Comparison of ENCODE assay signal across 1 cellular context in the genomic region with DNA sequence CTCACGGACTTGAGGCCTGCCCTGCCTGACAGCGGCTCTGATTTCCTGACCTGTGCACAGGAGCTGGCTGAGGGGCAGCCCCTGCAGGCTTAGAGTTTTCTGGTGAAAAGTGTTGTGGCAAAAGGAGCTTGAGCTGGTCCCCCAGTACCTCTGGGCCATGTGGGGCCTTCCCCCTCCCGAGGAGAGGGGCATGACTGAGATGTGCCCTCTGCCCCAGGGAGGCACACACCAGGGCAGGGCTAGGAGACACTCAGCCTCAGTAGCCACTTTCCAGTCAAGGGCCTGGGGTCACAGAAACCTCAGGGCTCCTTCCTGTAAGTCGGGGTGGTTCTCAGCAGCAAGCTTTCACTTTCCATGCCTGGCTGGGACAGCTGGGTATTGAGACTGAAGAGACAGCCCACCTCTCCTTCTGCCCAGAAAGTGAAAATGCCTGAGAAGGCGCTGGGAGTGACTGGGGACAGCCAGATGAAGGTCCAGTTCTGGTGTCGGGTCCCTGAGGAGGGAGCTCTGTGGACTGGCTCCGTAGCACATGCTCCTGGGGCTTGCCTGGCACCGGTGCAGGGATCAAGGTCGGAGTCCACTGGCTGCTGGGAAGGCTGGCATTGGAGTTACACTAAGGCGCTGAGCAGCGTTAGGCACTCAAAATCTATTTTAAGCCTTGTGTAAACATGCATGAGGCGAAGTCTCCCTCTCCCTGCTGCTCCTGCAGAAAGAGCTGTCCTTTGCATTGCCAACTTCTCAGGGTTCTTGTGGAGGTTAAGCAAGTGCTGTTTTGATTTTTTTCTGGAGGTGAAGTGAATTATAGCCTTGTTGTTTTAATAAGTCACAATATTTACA.
TF ChIP-seq lines count a peak whose summit lies in the region.

No MANE protein-coding gene starts in this region.

TF ChIP-seq in HepG2, 621 proteins besides CTCF, POLR2A, EP300 and RAD21 (continued from another document and continues in another):
- TF ChIP-seq KLF11 (CRISPR knock-in tag; IDR thresholded peaks at IDR 0.05) (no peak), ZFAT (CRISPR knock-in tag; conservative IDR thresholded peaks at IDR 0.05) (no peak), ZSCAN22 (CRISPR knock-in tag; IDR thresholded peaks at IDR 0.05) (no peak), ATRX (CRISPR knock-in tag; IDR thresholded peaks at IDR 0.05; ENCODE audit: borderline replicate concordance) (no peak), SIX1 (CRISPR knock-in tag; IDR thresholded peaks at IDR 0.05; ENCODE audit: borderline replicate concordance) (no peak), CENPT (CRISPR knock-in tag; IDR thresholded peaks at IDR 0.05; ENCODE audit: low read depth) (no peak), IKZF1 (IDR thresholded peaks at IDR 0.05) (no peak), LCORL (IDR thresholded peaks at IDR 0.05) (no peak), LCORL (CRISPR knock-in tag; IDR thresholded peaks at IDR 0.05) (peak; percentile 71; the same call in 1 of the 2 replicates), YEATS2 (CRISPR knock-in tag; IDR thresholded peaks at IDR 0.05; ENCODE audit: borderline replicate concordance) (no peak), KDM1A (CRISPR knock-in tag; IDR thresholded peaks at IDR 0.05) (no peak), MAFG (CRISPR knock-in tag; IDR thresholded peaks at IDR 0.05) (no peak), NFE2L2 (IDR thresholded peaks at IDR 0.05; ENCODE audit: low read length) (no peak), HOXA3 (CRISPR knock-in tag; IDR thresholded peaks at IDR 0.05) (no peak; the same call in 1 of the 2 replicates), ZKSCAN8 (CRISPR knock-in tag; IDR thresholded peaks at IDR 0.05; ENCODE audit: borderline replicate concordance) (no peak), SP140L (CRISPR knock-in tag; IDR thresholded peaks at IDR 0.05; ENCODE audit: borderline replicate concordance) (no peak), CHD4 (IDR thresholded peaks at IDR 0.05; ENCODE audit: borderline replicate concordance, low read length) (no peak), ZNF234 (CRISPR knock-in tag; conservative IDR thresholded peaks at IDR 0.05) (no peak), ISL2 (CRISPR knock-in tag; IDR thresholded peaks at IDR 0.05) (no peak), KLF15 (CRISPR knock-in tag; IDR thresholded peaks at IDR 0.05; ENCODE audit: borderline replicate concordance) (no peak), CBX5 (CRISPR knock-in tag; IDR thresholded peaks at IDR 0.05; ENCODE audit: borderline replicate concordance) (peak; percentile 70; the same call in 1 of the 2 replicates), ZNF224 (CRISPR knock-in tag; IDR thresholded peaks at IDR 0.05) (no peak), ESRRA (CRISPR knock-in tag; IDR thresholded peaks at IDR 0.05; ENCODE audit: low read depth) (no peak), ZBTB3 (CRISPR knock-in tag; IDR thresholded peaks at IDR 0.05; ENCODE audit: borderline replicate concordance, low read depth) (no peak), HOXA9 (CRISPR knock-in tag; IDR thresholded peaks at IDR 0.05; ENCODE audit: borderline replicate concordance) (no peak), FOXP1 (IDR thresholded peaks at IDR 0.05) (no peak), FOXP1 (CRISPR knock-in tag; IDR thresholded peaks at IDR 0.05) (no peak), GFI1 (CRISPR knock-in tag; IDR thresholded peaks at IDR 0.05; ENCODE audit: borderline replicate concordance) (0 out of 2 replicates have a peak, but pooled peaks have one; percentile 30), ZC3H4 (CRISPR knock-in tag; IDR thresholded peaks at IDR 0.05; ENCODE audit: borderline replicate concordance) (no peak), ZNF337 (CRISPR knock-in tag; IDR thresholded peaks at IDR 0.05; ENCODE audit: borderline replicate concordance, low read depth) (0 out of 2 replicates have a peak, but pooled peaks have one; percentile 62), ZNF431 (CRISPR knock-in tag; IDR thresholded peaks at IDR 0.05; ENCODE audit: borderline replicate concordance, low read depth) (no peak)
- TF ChIP-seq, protein P1, sequence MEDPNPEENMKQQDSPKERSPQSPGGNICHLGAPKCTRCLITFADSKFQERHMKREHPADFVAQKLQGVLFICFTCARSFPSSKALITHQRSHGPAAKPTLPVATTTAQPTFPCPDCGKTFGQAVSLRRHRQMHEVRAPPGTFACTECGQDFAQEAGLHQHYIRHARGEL (CRISPR knock-in tag; IDR thresholded peaks at IDR 0.05) = no peak
- TF ChIP-seq, protein P2, sequence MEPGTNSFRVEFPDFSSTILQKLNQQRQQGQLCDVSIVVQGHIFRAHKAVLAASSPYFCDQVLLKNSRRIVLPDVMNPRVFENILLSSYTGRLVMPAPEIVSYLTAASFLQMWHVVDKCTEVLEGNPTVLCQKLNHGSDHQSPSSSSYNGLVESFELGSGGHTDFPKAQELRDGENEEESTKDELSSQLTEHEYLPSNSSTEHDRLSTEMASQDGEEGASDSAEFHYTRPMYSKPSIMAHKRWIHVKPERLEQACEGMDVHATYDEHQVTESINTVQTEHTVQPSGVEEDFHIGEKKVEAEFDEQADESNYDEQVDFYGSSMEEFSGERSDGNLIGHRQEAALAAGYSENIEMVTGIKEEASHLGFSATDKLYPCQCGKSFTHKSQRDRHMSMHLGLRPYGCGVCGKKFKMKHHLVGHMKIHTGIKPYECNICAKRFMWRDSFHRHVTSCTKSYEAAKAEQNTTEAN (CRISPR knock-in tag; conservative IDR thresholded peaks at IDR 0.05) = no peak
- TF ChIP-seq, protein P3, sequence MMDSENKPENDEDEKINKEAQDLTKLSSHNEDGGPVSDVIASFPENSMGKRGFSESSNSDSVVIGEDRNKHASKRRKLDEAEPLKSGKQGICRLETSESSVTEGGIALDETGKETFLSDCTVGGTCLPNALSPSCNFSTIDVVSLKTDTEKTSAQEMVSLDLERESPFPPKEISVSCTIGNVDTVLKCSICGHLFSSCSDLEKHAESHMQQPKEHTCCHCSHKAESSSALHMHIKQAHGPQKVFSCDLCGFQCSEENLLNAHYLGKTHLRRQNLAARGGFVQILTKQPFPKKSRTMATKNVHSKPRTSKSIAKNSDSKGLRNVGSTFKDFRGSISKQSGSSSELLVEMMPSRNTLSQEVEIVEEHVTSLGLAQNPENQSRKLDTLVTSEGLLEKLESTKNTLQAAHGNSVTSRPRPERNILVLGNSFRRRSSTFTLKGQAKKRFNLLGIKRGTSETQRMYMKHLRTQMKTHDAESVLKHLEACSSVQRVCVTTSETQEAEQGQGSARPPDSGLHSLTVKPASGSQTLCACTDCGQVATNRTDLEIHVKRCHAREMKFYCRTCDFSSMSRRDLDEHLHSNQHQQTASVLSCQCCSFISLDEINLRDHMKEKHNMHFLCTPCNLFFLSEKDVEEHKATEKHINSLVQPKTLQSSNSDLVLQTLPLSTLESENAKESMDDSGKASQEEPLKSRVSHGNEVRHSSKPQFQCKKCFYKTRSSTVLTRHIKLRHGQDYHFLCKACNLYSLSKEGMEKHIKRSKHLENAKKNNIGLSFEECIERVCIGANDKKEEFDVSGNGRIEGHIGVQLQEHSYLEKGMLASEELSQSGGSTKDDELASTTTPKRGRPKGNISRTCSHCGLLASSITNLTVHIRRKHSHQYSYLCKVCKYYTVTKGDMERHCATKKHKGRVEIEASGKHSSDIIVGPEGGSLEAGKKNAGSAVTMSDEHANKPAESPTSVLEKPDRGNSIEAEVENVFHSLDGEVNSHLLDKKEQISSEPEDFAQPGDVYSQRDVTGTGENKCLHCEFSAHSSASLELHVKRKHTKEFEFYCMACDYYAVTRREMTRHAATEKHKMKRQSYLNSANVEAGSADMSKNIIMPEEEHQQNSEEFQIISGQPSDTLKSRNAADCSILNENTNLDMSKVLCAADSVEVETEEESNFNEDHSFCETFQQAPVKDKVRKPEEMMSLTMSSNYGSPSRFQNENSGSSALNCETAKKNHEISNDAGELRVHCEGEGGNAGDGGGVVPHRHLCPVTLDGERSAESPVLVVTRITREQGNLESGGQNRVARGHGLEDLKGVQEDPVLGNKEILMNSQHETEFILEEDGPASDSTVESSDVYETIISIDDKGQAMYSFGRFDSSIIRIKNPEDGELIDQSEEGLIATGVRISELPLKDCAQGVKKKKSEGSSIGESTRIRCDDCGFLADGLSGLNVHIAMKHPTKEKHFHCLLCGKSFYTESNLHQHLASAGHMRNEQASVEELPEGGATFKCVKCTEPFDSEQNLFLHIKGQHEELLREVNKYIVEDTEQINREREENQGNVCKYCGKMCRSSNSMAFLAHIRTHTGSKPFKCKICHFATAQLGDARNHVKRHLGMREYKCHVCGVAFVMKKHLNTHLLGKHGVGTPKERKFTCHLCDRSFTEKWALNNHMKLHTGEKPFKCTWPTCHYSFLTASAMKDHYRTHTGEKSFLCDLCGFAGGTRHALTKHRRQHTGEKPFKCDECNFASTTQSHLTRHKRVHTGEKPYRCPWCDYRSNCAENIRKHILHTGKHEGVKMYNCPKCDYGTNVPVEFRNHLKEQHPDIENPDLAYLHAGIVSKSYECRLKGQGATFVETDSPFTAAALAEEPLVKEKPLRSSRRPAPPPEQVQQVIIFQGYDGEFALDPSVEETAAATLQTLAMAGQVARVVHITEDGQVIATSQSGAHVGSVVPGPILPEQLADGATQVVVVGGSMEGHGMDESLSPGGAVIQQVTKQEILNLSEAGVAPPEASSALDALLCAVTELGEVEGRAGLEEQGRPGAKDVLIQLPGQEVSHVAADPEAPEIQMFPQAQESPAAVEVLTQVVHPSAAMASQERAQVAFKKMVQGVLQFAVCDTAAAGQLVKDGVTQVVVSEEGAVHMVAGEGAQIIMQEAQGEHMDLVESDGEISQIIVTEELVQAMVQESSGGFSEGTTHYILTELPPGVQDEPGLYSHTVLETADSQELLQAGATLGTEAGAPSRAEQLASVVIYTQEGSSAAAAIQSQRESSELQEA (CRISPR knock-in tag; IDR thresholded peaks at IDR 0.05; ENCODE audit: not compliant biosample characterization) = no peak
- TF ChIP-seq, protein P4, sequence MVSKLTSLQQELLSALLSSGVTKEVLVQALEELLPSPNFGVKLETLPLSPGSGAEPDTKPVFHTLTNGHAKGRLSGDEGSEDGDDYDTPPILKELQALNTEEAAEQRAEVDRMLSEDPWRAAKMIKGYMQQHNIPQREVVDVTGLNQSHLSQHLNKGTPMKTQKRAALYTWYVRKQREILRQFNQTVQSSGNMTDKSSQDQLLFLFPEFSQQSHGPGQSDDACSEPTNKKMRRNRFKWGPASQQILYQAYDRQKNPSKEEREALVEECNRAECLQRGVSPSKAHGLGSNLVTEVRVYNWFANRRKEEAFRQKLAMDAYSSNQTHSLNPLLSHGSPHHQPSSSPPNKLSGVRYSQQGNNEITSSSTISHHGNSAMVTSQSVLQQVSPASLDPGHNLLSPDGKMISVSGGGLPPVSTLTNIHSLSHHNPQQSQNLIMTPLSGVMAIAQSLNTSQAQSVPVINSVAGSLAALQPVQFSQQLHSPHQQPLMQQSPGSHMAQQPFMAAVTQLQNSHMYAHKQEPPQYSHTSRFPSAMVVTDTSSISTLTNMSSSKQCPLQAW (CRISPR knock-in tag; IDR thresholded peaks at IDR 0.05) = no peak
- TF ChIP-seq, protein P5, sequence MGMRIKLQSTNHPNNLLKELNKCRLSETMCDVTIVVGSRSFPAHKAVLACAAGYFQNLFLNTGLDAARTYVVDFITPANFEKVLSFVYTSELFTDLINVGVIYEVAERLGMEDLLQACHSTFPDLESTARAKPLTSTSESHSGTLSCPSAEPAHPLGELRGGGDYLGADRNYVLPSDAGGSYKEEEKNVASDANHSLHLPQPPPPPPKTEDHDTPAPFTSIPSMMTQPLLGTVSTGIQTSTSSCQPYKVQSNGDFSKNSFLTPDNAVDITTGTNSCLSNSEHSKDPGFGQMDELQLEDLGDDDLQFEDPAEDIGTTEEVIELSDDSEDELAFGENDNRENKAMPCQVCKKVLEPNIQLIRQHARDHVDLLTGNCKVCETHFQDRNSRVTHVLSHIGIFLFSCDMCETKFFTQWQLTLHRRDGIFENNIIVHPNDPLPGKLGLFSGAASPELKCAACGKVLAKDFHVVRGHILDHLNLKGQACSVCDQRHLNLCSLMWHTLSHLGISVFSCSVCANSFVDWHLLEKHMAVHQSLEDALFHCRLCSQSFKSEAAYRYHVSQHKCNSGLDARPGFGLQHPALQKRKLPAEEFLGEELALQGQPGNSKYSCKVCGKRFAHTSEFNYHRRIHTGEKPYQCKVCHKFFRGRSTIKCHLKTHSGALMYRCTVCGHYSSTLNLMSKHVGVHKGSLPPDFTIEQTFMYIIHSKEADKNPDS (CRISPR knock-in tag; IDR thresholded peaks at IDR 0.05) = no peak
- TF ChIP-seq, protein P6, sequence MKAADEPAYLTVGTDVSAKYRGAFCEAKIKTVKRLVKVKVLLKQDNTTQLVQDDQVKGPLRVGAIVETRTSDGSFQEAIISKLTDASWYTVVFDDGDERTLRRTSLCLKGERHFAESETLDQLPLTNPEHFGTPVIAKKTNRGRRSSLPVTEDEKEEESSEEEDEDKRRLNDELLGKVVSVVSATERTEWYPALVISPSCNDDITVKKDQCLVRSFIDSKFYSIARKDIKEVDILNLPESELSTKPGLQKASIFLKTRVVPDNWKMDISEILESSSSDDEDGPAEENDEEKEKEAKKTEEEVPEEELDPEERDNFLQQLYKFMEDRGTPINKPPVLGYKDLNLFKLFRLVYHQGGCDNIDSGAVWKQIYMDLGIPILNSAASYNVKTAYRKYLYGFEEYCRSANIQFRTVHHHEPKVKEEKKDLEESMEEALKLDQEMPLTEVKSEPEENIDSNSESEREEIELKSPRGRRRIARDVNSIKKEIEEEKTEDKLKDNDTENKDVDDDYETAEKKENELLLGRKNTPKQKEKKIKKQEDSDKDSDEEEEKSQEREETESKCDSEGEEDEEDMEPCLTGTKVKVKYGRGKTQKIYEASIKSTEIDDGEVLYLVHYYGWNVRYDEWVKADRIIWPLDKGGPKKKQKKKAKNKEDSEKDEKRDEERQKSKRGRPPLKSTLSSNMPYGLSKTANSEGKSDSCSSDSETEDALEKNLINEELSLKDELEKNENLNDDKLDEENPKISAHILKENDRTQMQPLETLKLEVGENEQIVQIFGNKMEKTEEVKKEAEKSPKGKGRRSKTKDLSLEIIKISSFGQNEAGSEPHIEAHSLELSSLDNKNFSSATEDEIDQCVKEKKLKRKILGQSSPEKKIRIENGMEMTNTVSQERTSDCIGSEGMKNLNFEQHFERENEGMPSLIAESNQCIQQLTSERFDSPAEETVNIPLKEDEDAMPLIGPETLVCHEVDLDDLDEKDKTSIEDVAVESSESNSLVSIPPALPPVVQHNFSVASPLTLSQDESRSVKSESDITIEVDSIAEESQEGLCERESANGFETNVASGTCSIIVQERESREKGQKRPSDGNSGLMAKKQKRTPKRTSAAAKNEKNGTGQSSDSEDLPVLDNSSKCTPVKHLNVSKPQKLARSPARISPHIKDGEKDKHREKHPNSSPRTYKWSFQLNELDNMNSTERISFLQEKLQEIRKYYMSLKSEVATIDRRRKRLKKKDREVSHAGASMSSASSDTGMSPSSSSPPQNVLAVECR (CRISPR knock-in tag; IDR thresholded peaks at IDR 0.05; ENCODE audit: borderline replicate concordance) = peak; percentile 25; the same call in 1 of the 2 replicates
- TF ChIP-seq, protein P7, sequence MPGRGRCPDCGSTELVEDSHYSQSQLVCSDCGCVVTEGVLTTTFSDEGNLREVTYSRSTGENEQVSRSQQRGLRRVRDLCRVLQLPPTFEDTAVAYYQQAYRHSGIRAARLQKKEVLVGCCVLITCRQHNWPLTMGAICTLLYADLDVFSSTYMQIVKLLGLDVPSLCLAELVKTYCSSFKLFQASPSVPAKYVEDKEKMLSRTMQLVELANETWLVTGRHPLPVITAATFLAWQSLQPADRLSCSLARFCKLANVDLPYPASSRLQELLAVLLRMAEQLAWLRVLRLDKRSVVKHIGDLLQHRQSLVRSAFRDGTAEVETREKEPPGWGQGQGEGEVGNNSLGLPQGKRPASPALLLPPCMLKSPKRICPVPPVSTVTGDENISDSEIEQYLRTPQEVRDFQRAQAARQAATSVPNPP (CRISPR knock-in tag; IDR thresholded peaks at IDR 0.05) = no peak
- TF ChIP-seq, protein P8, sequence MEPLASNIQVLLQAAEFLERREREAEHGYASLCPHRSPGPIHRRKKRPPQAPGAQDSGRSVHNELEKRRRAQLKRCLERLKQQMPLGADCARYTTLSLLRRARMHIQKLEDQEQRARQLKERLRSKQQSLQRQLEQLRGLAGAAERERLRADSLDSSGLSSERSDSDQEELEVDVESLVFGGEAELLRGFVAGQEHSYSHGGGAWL (CRISPR knock-in tag; IDR thresholded peaks at IDR 0.05) = no peak
